In genomic region chr5:38257236-38258036, GRCh38 we compare ENCODE assay signal across 10 cellular contexts. TPM values are rescaled to one million over a fixed set of nuclear protein-coding genes. Genes with fewer than 3 reads are reported as not detected.
A peak's percentile ranks its signal among the peaks of the same experiment; 100 is the strongest.
DNase-seq lines count a peak whose midpoint lies in the region; ATAC-seq and TF ChIP-seq lines count a peak whose summit lies in the region.
"Had no signal": no experiment of that assay in that cellular context is flagged by ENCODE, and none has a peak within 500 bp of the region (broad histone marks: within the 10 kb centered on the region; RNA-seq: fewer than 3 reads in every experiment).

No MANE protein-coding gene starts in this region.

- H3K4me3 ChIP-seq in mesendoderm (ENCODE audit: low read length) = peak overlapping the region; percentile 17
- peak overlapping the region; percentile 64 to 70 for H3K4me3 ChIP-seq in stomach smooth muscle (ENCODE audit: low read length in 2 of 2)

- WGBS in mesendoderm (ENCODE audit: extremely low coverage, insufficient coverage, low lambda C conversion rate) = no CpG with 5 or more reads among the region's 42 CpGs

- peak overlapping the region; percentile 78 for H3K56ac ChIP-seq in mesendoderm (ENCODE audit: low read length)

- H3K27me3 ChIP-seq in mesendoderm (ENCODE audit: insufficient read depth, low read length, poor library complexity) = peaks cover 8% of the 10 kb centered on the region
- H3K27me3 ChIP-seq in stomach smooth muscle (ENCODE audit: control insufficient read depth in 1 of 2, insufficient read depth in 2 of 2, low read length in 2 of 2) = peaks cover 25 to 32% of the 10 kb centered on the region in 2 donors

- H3K79me1 ChIP-seq in mesendoderm (ENCODE audit: low read length) = no peaks in the 10 kb centered on the region

- H4K8ac ChIP-seq in mesendoderm (ENCODE audit: low read depth, low read length) = no peak overlapping the region

- no peaks in the 10 kb centered on the region for H3K9me3 Mint-ChIP-seq in endothelial cell (ENCODE audit: unreplicated experiment)

- ATAC-seq in GM18861 (IDR thresholded peaks at IDR 0.05; ENCODE audit: unreplicated experiment) = no peak
- ATAC-seq: stimulated activated memory B cell treated with anti-CD40 and anti-IgM and Interleukin-4, amounts not matched to agents 10 μg/mL and 1 μg/mL and 100 μg/mL, for 72 hours had no signal

- H3K4me3 Mint-ChIP-seq in endothelial cell (ENCODE audit: unreplicated experiment) = peak overlapping the region; percentile 87
- H3K4me3 Mint-ChIP-seq: memory B cell; stimulated activated memory B cell treated with anti-CD40 and anti-IgM and Interleukin-4, amounts not matched to agents 10 μg/mL and 1 μg/mL and 100 μg/mL, for 72 hours had no signal

- peaks cover 11% of the 10 kb centered on the region for H3K4me1 Mint-ChIP-seq in endothelial cell (ENCODE audit: unreplicated experiment)
- H3K4me1 Mint-ChIP-seq: memory B cell had no signal

- H3K36me3 Mint-ChIP-seq in endothelial cell (ENCODE audit: low read depth, unreplicated experiment) = no peaks in the 10 kb centered on the region
- H3K36me3 Mint-ChIP-seq: memory B cell; stimulated activated memory B cell treated with anti-CD40 and anti-IgM and Interleukin-4, amounts not matched to agents 10 μg/mL and 1 μg/mL and 100 μg/mL, for 72 hours had no signal

- H3K79me2 ChIP-seq in mesendoderm (ENCODE audit: control insufficient read depth, insufficient read depth, low read length) = no peaks in the 10 kb centered on the region

- no peaks in the 10 kb centered on the region for H3K36me3 ChIP-seq in mesendoderm (ENCODE audit: control insufficient read depth, insufficient read depth, low read length)
- H3K36me3 ChIP-seq in stomach smooth muscle (ENCODE audit: control insufficient read depth in 2 of 2, insufficient read depth in 2 of 2, low read length in 2 of 2) = no peaks in the 10 kb centered on the region

- H3K4me2 ChIP-seq in mesendoderm (ENCODE audit: low read length) = peak overlapping the region; percentile 78

- H2BK5ac ChIP-seq in mesendoderm (ENCODE audit: low read length) = peak overlapping the region; percentile 33

- H2AK5ac ChIP-seq in mesendoderm (ENCODE audit: low read length) = no peak overlapping the region

- TF ChIP-seq CTCF in endothelial cell (IDR thresholded peaks at IDR 0.05; ENCODE audit: unreplicated experiment) = no peak

- H2BK15ac ChIP-seq in mesendoderm (replicated peaks; ENCODE audit: low read depth) = no peak overlapping the region

- peak; percentile 28 for DNase-seq in NCI-H524 treated with DMSO at 0.1 percent for 48 hours (lab: John Stamatoyannopoulos, UW)
- DNase-seq in endothelial cell (ENCODE audit: low spot score) = peak; percentile 12
- DNase-seq in mesendoderm = peak; percentile 62
- DNase-seq in AG20443 (ENCODE audit: low spot score) = no peak
- no peak for DNase-seq in SK-N-DZ (ENCODE audit: low spot score)
- DNase-seq: NCI-H1694 had no signal

- no peaks in the 10 kb centered on the region for H3K9me3 ChIP-seq in stomach smooth muscle (ENCODE audit: control insufficient read depth in 2 of 2, low read length in 2 of 2)

- H3K23ac ChIP-seq in mesendoderm (ENCODE audit: low read length) = no peak overlapping the region

- peaks cover 8% of the 10 kb centered on the region for H3K27me3 Mint-ChIP-seq in endothelial cell (ENCODE audit: unreplicated experiment)

- H4K5ac ChIP-seq in mesendoderm (ENCODE audit: low read length) = no peak overlapping the region

- no peak overlapping the region for H3K27ac Mint-ChIP-seq in endothelial cell (ENCODE audit: unreplicated experiment)
- H3K27ac Mint-ChIP-seq: memory B cell; stimulated activated memory B cell treated with anti-CD40 and anti-IgM and Interleukin-4, amounts not matched to agents 10 μg/mL and 1 μg/mL and 100 μg/mL, for 72 hours had no signal

- H3K27ac ChIP-seq in mesendoderm (ENCODE audit: low read depth, low read length) = peak overlapping the region; percentile 31
- no peak overlapping the region for H3K27ac ChIP-seq in stomach smooth muscle (ENCODE audit: low read length)

- H3K18ac ChIP-seq in mesendoderm (ENCODE audit: low read length) = peak overlapping the region; percentile 19

- no peak overlapping the region for H3K4ac ChIP-seq in mesendoderm (ENCODE audit: low read depth, low read length)

- H3K9ac ChIP-seq in mesendoderm (ENCODE audit: low read length) (peak overlapping the region; percentile 60), stomach smooth muscle (ENCODE audit: low read length in 2 of 2) (no peak overlapping the region)

- H3K4me1 ChIP-seq in mesendoderm (ENCODE audit: control insufficient read depth, low read depth, low read length) (peaks cover 8% of the 10 kb centered on the region), stomach smooth muscle (ENCODE audit: control insufficient read depth, insufficient read depth, low read length) (peaks cover 17% of the 10 kb centered on the region)

- H2BK120ac ChIP-seq in mesendoderm (ENCODE audit: low read depth, low read length) = peak overlapping the region; percentile 73

RNA-seq across cellular contexts. Expression of gene EGFLAM, which starts 0.9 kb away (rescaled TPM):
- 29.6 TPM for total RNA-seq in endothelial cell (ENCODE audit: unreplicated experiment)
- 0.76 TPM for polyA plus RNA-seq in mesendoderm (2013, experiment 1 of 2)
- polyA plus RNA-seq in mesendoderm (2013, experiment 2 of 2) = 0.73 TPM
- 0.94 and 1.6 TPM in 2 replicates for polyA plus RNA-seq in SK-N-DZ (2014; cell fraction: cytosol; rRNA removed)
- polyA plus RNA-seq in SK-N-DZ (2014; cell fraction: nucleus; rRNA removed) = 0.81 and 2.9 TPM in 2 replicates

Comparison
In these comparisons a context has a peak if more than half of its experiments do, and no peak if none do; other contexts are left out.
1. DNase-seq: peak in NCI-H524 treated with DMSO at 0.1 percent for 48 hours (single experiment), endothelial cell (single experiment) and mesendoderm (single experiment); none in AG20443 (single experiment) and SK-N-DZ (single experiment).